ENCODE assay signal across 10 cellular contexts in the genomic region with DNA sequence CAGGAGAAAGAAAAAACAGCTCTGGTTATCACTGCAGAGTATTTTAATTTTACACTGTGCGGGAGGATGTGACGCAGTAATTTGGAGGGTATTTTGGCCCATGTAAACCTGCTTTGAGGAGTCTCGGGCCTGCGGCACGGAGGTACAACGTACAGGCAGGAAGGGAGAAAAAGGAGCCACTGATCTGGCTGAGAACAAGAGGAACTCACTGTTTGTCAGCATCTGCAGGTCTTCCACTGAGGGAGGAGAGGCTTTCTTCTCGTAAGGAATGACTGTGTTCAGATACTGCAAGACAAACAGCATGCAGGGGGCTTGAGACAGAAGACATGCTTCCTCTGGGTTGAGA. TPM values are rescaled to one million over a fixed set of nuclear protein-coding genes. Genes with fewer than 3 reads are reported as not detected.
DNase-seq lines count a peak whose midpoint lies in the region; ATAC-seq, FAIRE-seq and TF ChIP-seq lines count a peak whose summit lies in the region.
"Had no signal": no experiment of that assay in that cellular context is flagged by ENCODE, and none has a peak within 500 bp of the region (broad histone marks: within the 10 kb centered on the region; RNA-seq: fewer than 3 reads in every experiment).

No MANE protein-coding gene starts in this region.

- TF ChIP-seq RAD21 in GM12878 (IDR thresholded peaks at IDR 0.05; ENCODE audit: insufficient read depth, low read depth, low read length), result no peak

- CTCF ChIA-PET in GM12878 (lab: Yijun Ruan, JAX), result interaction anchor here (0.7 to 9.8 kb wide), 23 partner anchors 9 to 436 kb away, joined by 3 to 85 read pairs (median 5); partner anchors contain the start of genes HYLS1 and STT3A

- no peak overlapping the region for H3K4me3 ChIP-seq in GM12878
- no peak overlapping the region for H3K4me3 ChIP-seq in rectal smooth muscle tissue (ENCODE audit: low read length)
- H3K4me3 ChIP-seq: adrenal gland had no signal

- peak; percentile 4 for ATAC-seq in GM18498 (IDR thresholded peaks at IDR 0.05; ENCODE audit: unreplicated experiment)
- ATAC-seq in GM12878, result 0 out of 3 replicates have a peak, but pooled peaks have one; percentile 17
- peak; percentile 6 for ATAC-seq in left ventricle myocardium superior
- ATAC-seq in GM21576 (IDR thresholded peaks at IDR 0.05; ENCODE audit: unreplicated experiment), result no peak

- no peak overlapping the region for H3K4me2 ChIP-seq in GM12878 (ENCODE audit: control insufficient read depth, insufficient read depth)

- H3K79me2 ChIP-seq in GM12878 (ENCODE audit: control insufficient read depth, insufficient read depth, low read length), result no peaks in the 10 kb centered on the region

- intact Hi-C loops in GM12878 (cut with micrococcal nuclease; ENCODE audit: unreplicated experiment), result no loop called here
- intact Hi-C loops in left ventricle myocardium superior (cut with micrococcal nuclease), result no loop called here

- H2AFZ ChIP-seq in GM12878 (ENCODE audit: control insufficient read depth, low read depth, low read length), result no peak overlapping the region

- BruUV-seq in GM12878 (replicated peaks; lab: Mats Ljungman, UMichigan), result no TSS peak

- DNase-seq in GM12878 (ENCODE audit: low read depth, low spot score) (no peak), left ventricle myocardium superior (no peak), AG08396 (ENCODE audit: low spot score) (no peak), NCI-H226 (no peak)
- DNase-seq in stimulated activated CD4-positive, alpha-beta T cell treated with anti-CD3 and anti-CD28 coated beads, Interleukin-2, amount 100 ng/mL, for 48 hours, result no peak
- DNase-seq: natural killer cell had no signal

- TF ChIP-seq POLR2A in GM12878 (IDR thresholded peaks at IDR 0.05; ENCODE audit: low read depth, low read length), result no peak

- 79% methylated on average over 7 of the region's 7 CpGs for WGBS in GM12878 (ENCODE audit: insufficient coverage, insufficient replicate concordance, low lambda C conversion rate, missing lambda C conversion rate)

- H3K9me3 ChIP-seq in GM12878 (replicated peaks; ENCODE audit: control insufficient read depth, insufficient read depth, low read length), result no peaks in the 10 kb centered on the region
- H3K9me3 ChIP-seq: adrenal gland had no signal

- H3K27ac ChIP-seq in GM12878 (ENCODE audit: control insufficient read depth, insufficient read depth) (no peak overlapping the region), rectal smooth muscle tissue (ENCODE audit: low read depth, low read length) (peak overlapping the region; percentile 40)

- RAD21 ChIA-PET in GM12878 (lab: Charles Lee; ENCODE audit: unreplicated experiment), result interaction anchor here (0.6 to 1.4 kb wide), 3 partner anchors 12 to 493 kb away, joined by 3 to 6 read pairs (median 3); no protein-coding TSS in a partner anchor

- H3K36me3 ChIP-seq in GM12878 (ENCODE audit: control insufficient read depth in 2 of 2, insufficient read depth in 2 of 2, low read length in 1 of 2) (peaks cover 0 to 2% of the 10 kb centered on the region in 2 experiments; a peak in 2 of 4 replicates), rectal smooth muscle tissue (ENCODE audit: control insufficient read depth, insufficient read depth, low read length) (no peaks in the 10 kb centered on the region)
- H3K36me3 ChIP-seq: adrenal gland had no signal

- H3K27me3 ChIP-seq in GM12878 (replicated peaks in 1 of 2; ENCODE audit: control insufficient read depth in 2 of 2, insufficient read depth in 2 of 2, low read length in 1 of 2) (no peaks in the 10 kb centered on the region), rectal smooth muscle tissue (ENCODE audit: control insufficient read depth, insufficient read depth, low read length) (no peaks in the 10 kb centered on the region)
- H3K27me3 ChIP-seq: adrenal gland had no signal

- no peak for FAIRE-seq in GM12878 (lab: Jason Lieb, UNC)

- H3K4me1 ChIP-seq in GM12878 (ENCODE audit: control insufficient read depth, insufficient read depth, low read length) (no peaks in the 10 kb centered on the region), rectal smooth muscle tissue (ENCODE audit: control insufficient read depth, insufficient read depth, low read length) (peaks cover 2% of the 10 kb centered on the region)

- TF ChIP-seq EP300 in GM12878 (IDR thresholded peaks at IDR 0.05; ENCODE audit: borderline replicate concordance in 1 of 2, control insufficient read depth in 1 of 2, low read depth in 2 of 2, low read length in 2 of 2), result no peak

- in situ Hi-C loops in GM12878 (cut with MboI), result no loop called here

- no peak for TF ChIP-seq CTCF in GM12878 (IDR thresholded peaks at IDR 0.05 in 2 of 3, conservative IDR thresholded peaks at IDR 0.05 in 1 of 3; ENCODE audit: control insufficient read depth in 2 of 3, extremely low read depth in 1 of 3, insufficient read depth in 1 of 3, low read depth in 3 of 3, low read length in 3 of 3)

- H3K9ac ChIP-seq in GM12878 (ENCODE audit: control insufficient read depth, insufficient read depth, low read length), result no peak overlapping the region
- no peak overlapping the region for H3K9ac ChIP-seq in rectal smooth muscle tissue (ENCODE audit: low read length)

- no peaks in the 10 kb centered on the region for H4K20me1 ChIP-seq in GM12878 (ENCODE audit: control insufficient read depth, insufficient read depth)

- POLR2A ChIA-PET in GM12878 (lab: Charles Lee), result interaction anchor here (1.1 to 1.7 kb wide), 2 partner anchors 65 to 118 kb away, joined by 3 to 5 read pairs; no protein-coding TSS in a partner anchor

- SMC1A ChIA-PET in GM12878 (lab: Charles Lee; ENCODE audit: uncharacterized antibody, unreplicated experiment), result interaction anchor here (1.0 to 1.7 kb wide), 3 partner anchors 11 to 118 kb away, joined by 3 to 7 read pairs (median 4); no protein-coding TSS in a partner anchor

TF ChIP-seq in GM12878, 131 proteins besides CTCF, POLR2A, EP300 and RAD21:
- TF ChIP-seq MTA3 (IDR thresholded peaks at IDR 0.05; ENCODE audit: borderline replicate concordance, low read length), result no peak

RNA-seq across cellular contexts. Expression of gene FEZ1, which starts 44.0 kb away (rescaled TPM):
- total RNA-seq in GM12878 (2013; cell fraction: nucleolus; rRNA removed), result 20.4 and 20.8 TPM in 2 replicates
- total RNA-seq in GM12878 (2014; rRNA removed), result 9.0 and 15.3 TPM in 2 replicates
- total RNA-seq in GM12878 (2014; rRNA removed; fragmentation: Illumina TruSeq; extraction: Trizol), result 9.8 and 10.4 TPM in 2 replicates
- 10.1 and 11.6 TPM in 2 replicates for total RNA-seq in GM12878 (2021)
- 18.3 TPM for polyA plus RNA-seq in GM12878 (2011; ENCODE audit: low read depth)
- polyA plus RNA-seq in GM12878 (2011; rRNA removed), result 46.7 and 57.0 TPM in 2 replicates
- polyA plus RNA-seq in GM12878 (2011; cell fraction: cytosol; rRNA removed), result 57.5 and 65.1 TPM in 2 replicates
- polyA plus RNA-seq in GM12878 (2011; cell fraction: nucleus; rRNA removed), result 36.3 and 40.0 TPM in 2 replicates
- 14.3 and 23.0 TPM in 2 replicates for polyA plus RNA-seq in GM12878 (2012)
- polyA plus RNA-seq in GM12878 (2014; fragmentation: Illumina TruSeq; extraction: Trizol), result 11.5 and 12.4 TPM in 2 replicates
- polyA plus RNA-seq in GM12878 (2014; fragmentation: Nextera tagmentation; extraction: Ambion mirVana), result 1 to 10 TPM; 2.7 to 4.9 TPM
- polyA plus RNA-seq in GM12878 (2014; rRNA removed), result 9.4 and 12.0 TPM in 2 replicates
- polyA plus RNA-seq in GM12878 (2016; fragmentation: Nextera tagmentation; extraction: Ambion mirVana), result 1 to 10 TPM; 7.6 to 8.8 TPM
- 26.7 and 28.7 TPM in 2 replicates for polyA minus RNA-seq in GM12878 (2011; rRNA and poly(A)+ RNA removed)
- 14.7 and 18.4 TPM in 2 replicates for polyA minus RNA-seq in GM12878 (2011; cell fraction: cytosol; rRNA and poly(A)+ RNA removed)
- 6.2 and 17.0 TPM in 2 replicates for polyA minus RNA-seq in GM12878 (2011; cell fraction: nucleus; rRNA and poly(A)+ RNA removed)
- 49.9 TPM for total RNA-seq in left ventricle myocardium superior
